In the genomic region with DNA sequence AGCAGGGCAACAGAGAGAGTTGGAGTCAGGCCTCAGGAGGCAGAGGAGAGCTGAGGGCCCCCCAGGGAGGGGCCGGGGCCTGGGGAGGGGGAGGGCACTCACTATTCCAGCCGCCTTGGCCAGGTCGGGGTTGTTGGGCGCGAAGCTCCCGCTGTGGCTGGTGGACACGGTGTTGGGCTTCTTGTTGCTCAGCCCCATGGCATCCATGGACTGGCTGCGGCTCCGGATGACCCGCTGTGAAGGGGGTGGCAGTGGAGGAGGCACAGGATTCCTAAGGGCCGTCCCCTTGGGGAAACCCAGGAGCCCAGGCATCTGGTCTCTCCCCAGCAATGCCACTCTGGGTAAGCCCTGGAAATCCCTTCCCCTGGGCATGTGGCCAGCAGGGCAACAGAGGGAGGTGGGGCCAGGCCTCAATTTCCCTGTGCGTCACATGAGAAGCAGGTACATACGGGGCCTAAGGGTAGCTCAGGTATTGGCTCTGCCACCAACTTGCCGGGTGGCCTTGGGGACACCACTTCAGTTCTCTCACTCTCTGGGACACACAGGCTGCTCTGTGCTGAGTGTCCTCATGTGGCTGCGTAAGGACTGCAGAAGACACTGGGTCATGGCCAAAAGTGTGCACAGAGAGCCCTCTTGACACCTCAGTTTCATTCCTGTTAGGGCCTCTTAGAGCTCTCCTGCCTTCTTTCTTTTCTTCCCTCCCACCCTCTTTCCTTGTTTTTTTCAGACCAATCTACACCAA, we compare ENCODE assay signal across 19 cellular contexts.
DNase-seq lines count a peak whose midpoint lies in the region; ATAC-seq and TF ChIP-seq lines count a peak whose summit lies in the region.
"Had no signal": no experiment of that assay in that cellular context is flagged by ENCODE, and none has a peak within 500 bp of the region (broad histone marks: within the 10 kb centered on the region; RNA-seq: fewer than 3 reads in every experiment).

No MANE protein-coding gene starts in this region.

- peak overlapping the region; percentile 49; the same call in 1 of the 2 replicates for H3K27ac Mint-ChIP-seq in WTC11
- H3K27ac Mint-ChIP-seq: CD4-positive, CD25-positive, alpha-beta regulatory T cell had no signal

- H3K4me1 ChIP-seq in left lung (no peaks in the 10 kb centered on the region), thyroid gland (peaks cover 0 to 14% of the 10 kb centered on the region in 2 donors)

- CTCF ChIA-PET in WTC11 (lab: Charles Lee) = interaction anchor here (0.5 to 1.9 kb wide), 4 partner anchors 11 to 1962 kb away, joined by 3 to 7 read pairs (median 4); no protein-coding TSS in a partner anchor

- H3K9me3 ChIP-seq in left lung = no peaks in the 10 kb centered on the region
- no peaks in the 10 kb centered on the region for H3K9me3 ChIP-seq in thyroid gland
- H3K9me3 ChIP-seq: BLaER1 treated with 17β-estradiol and CSF1 and Interleukin-3, amounts not matched to agents 10 nM and 100 nM had no signal

- H3K27ac ChIP-seq in 22Rv1 = peak overlapping the region; percentile 68; the same call in 1 of the 2 replicates
- no peak overlapping the region for H3K27ac ChIP-seq in left lung
- peak overlapping the region in 2 of 3 donors; percentile 17 to 47 for H3K27ac ChIP-seq in thyroid gland
- H3K27ac ChIP-seq: BLaER1 treated with 17β-estradiol and CSF1 and Interleukin-3, amounts not matched to agents 10 nM and 100 nM; GM23248 had no signal

- ATAC-seq in WTC11 (no peak), left lung (peak; percentile 16), GM18861 (IDR thresholded peaks at IDR 0.05; ENCODE audit: unreplicated experiment) (no peak), HG03342 (IDR thresholded peaks at IDR 0.05; ENCODE audit: unreplicated experiment) (no peak)

- TF ChIP-seq POLR2A in thyroid gland (IDR thresholded peaks at IDR 0.05) = no peak

- H3K9me3 Mint-ChIP-seq in WTC11 = no peaks in the 10 kb centered on the region
- H3K9me3 Mint-ChIP-seq: CD4-positive, CD25-positive, alpha-beta regulatory T cell had no signal

- no peak for TF ChIP-seq CTCF in 22Rv1 (IDR thresholded peaks at IDR 0.05)
- no peak for TF ChIP-seq CTCF in WTC11 (IDR thresholded peaks at IDR 0.05)
- no peak for TF ChIP-seq CTCF in left lung (IDR thresholded peaks at IDR 0.05)
- no peak for TF ChIP-seq CTCF in thyroid gland (IDR thresholded peaks at IDR 0.05)

- peaks cover 17% of the 10 kb centered on the region for H3K4me1 Mint-ChIP-seq in WTC11

- H3K36me3 ChIP-seq in left lung (peaks cover 0 to 2% of the 10 kb centered on the region in 2 donors), thyroid gland (peaks cover 61 to 79% of the 10 kb centered on the region in 2 donors)
- H3K36me3 ChIP-seq: BLaER1 treated with 17β-estradiol and CSF1 and Interleukin-3, amounts not matched to agents 10 nM and 100 nM had no signal

- POLR2A ChIA-PET in WTC11 (lab: Charles Lee) = interaction anchor here (0.5 to 0.9 kb wide), 2 partner anchors 29 to 409 kb away, joined by 3 to 4 read pairs; no protein-coding TSS in a partner anchor

- no peak overlapping the region for H3K4me3 Mint-ChIP-seq in WTC11
- H3K4me3 Mint-ChIP-seq: CD4-positive, CD25-positive, alpha-beta regulatory T cell had no signal

- WGBS in thyroid gland, 2 donors = 62 to 78% methylated on average over 9 to 13 of the region's 15 CpGs

- DNase-seq in WTC11 (ENCODE audit: low spot score) (no peak), left lung (peak in 1 of 2 donors; percentile 33), thyroid gland (peak; percentile 67 to 72), NCI-H2227 (lab: John Stamatoyannopoulos, UW; ENCODE audit: unreplicated experiment) (no peak), NCI-H510A (lab: John Stamatoyannopoulos, UW) (no peak)
- DNase-seq: 8988T; ACHN; CD4-positive, CD25-positive, alpha-beta regulatory T cell; DMS153; DMS79 treated with DMSO at 0.1 percent for 48 hours; EL; GM23248; H7; IMR-90; KG1 had no signal

- intact Hi-C loops in left lung (cut with DNase I) (no loop called here), thyroid gland (cut with DNase I) (no loop called here)

- no peaks in the 10 kb centered on the region for H3K36me3 Mint-ChIP-seq in WTC11
- H3K36me3 Mint-ChIP-seq: CD4-positive, CD25-positive, alpha-beta regulatory T cell had no signal

- peaks cover 0 to 45% of the 10 kb centered on the region in 2 donors for H3K27me3 ChIP-seq in left lung
- H3K27me3 ChIP-seq in thyroid gland = no peaks in the 10 kb centered on the region

- H3K4me3 ChIP-seq in left lung = no peak overlapping the region
- no peak overlapping the region for H3K4me3 ChIP-seq in thyroid gland (replicated peaks in 1 of 3)
- H3K4me3 ChIP-seq: BLaER1 treated with 17β-estradiol and CSF1 and Interleukin-3, amounts not matched to agents 10 nM and 100 nM; GM23248 had no signal

- no peaks in the 10 kb centered on the region for H3K27me3 Mint-ChIP-seq in WTC11 (ENCODE audit: low read depth)

TF ChIP-seq in WTC11, 78 proteins besides CTCF, POLR2A, EP300 and RAD21:
- TF ChIP-seq ZNF416 (CRISPR knock-in tag; IDR thresholded peaks at IDR 0.05) (no peak), FOXP1 (CRISPR knock-in tag; IDR thresholded peaks at IDR 0.05; ENCODE audit: borderline replicate concordance) (no peak), ZBTB21 (CRISPR knock-in tag; IDR thresholded peaks at IDR 0.05; ENCODE audit: borderline replicate concordance) (no peak), GRHL2 (CRISPR knock-in tag; IDR thresholded peaks at IDR 0.05; ENCODE audit: insufficient replicate concordance, severe bottlenecking) (no peak), OVOL2 (CRISPR knock-in tag; IDR thresholded peaks at IDR 0.05; ENCODE audit: borderline replicate concordance) (no peak), JUN (CRISPR knock-in tag; IDR thresholded peaks at IDR 0.05) (no peak)
- TF ChIP-seq, protein P1, sequence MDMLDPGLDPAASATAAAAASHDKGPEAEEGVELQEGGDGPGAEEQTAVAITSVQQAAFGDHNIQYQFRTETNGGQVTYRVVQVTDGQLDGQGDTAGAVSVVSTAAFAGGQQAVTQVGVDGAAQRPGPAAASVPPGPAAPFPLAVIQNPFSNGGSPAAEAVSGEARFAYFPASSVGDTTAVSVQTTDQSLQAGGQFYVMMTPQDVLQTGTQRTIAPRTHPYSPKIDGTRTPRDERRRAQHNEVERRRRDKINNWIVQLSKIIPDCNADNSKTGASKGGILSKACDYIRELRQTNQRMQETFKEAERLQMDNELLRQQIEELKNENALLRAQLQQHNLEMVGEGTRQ (CRISPR knock-in tag; IDR thresholded peaks at IDR 0.05) = no peak

Comparison
In these comparisons a context has a peak if more than half of its experiments do, and no peak if none do; other contexts are left out.
1. H3K27ac ChIP-seq: peak in 22Rv1 (single experiment) and thyroid gland (2 of 3); none in left lung (0 of 2).
2. DNase-seq: peak in thyroid gland (2 of 2); none in WTC11 (single experiment), NCI-H2227 (single experiment) and NCI-H510A (single experiment).